In genomic region chr16:80614908-80615696, GRCh38 we compare ENCODE assay signal across 1 cellular context.
TF ChIP-seq lines count a peak whose summit lies in the region.

No MANE protein-coding gene starts in this region.

TF ChIP-seq in IMR-90, 13 proteins besides CTCF, POLR2A, EP300 and RAD21:
- TF ChIP-seq FOS (IDR thresholded peaks at IDR 0.05; ENCODE audit: low read depth, low read length) (0 out of 2 replicates have a peak, but pooled peaks have one; percentile 23), NFE2L2 (IDR thresholded peaks at IDR 0.05; ENCODE audit: low read depth, low read length) (no peak), RFX5 (IDR thresholded peaks at IDR 0.05; ENCODE audit: low read depth, low read length) (no peak), CHD1 (IDR thresholded peaks at IDR 0.05; ENCODE audit: low read depth, low read length) (no peak), RCOR1 (IDR thresholded peaks at IDR 0.05; ENCODE audit: insufficient replicate concordance, low read length) (no peak), MAFK (IDR thresholded peaks at IDR 0.05; ENCODE audit: low read depth, low read length) (no peak)
